1 cellular context compared by ENCODE assay signal in genomic region chr7:45888993-45889366, GRCh38.
TF ChIP-seq lines count a peak whose summit lies in the region.

No MANE protein-coding gene starts in this region.

TF ChIP-seq in HepG2, 621 proteins besides CTCF, POLR2A, EP300 and RAD21 (continued from another document and continues in another):
- TF ChIP-seq ARID3A (IDR thresholded peaks at IDR 0.05; ENCODE audit: low read depth, low read length) (no peak), ZFP37 (CRISPR knock-in tag; IDR thresholded peaks at IDR 0.05; ENCODE audit: borderline replicate concordance) (peak; percentile 32; the same call in 1 of the 2 replicates), REXO4 (CRISPR knock-in tag; IDR thresholded peaks at IDR 0.05; ENCODE audit: borderline replicate concordance) (no peak; the same call in 1 of the 2 replicates), HNF4G (IDR thresholded peaks at IDR 0.05; ENCODE audit: borderline replicate concordance, low read depth, low read length) (no peak), HNF4G (CRISPR knock-in tag; IDR thresholded peaks at IDR 0.05; ENCODE audit: borderline replicate concordance, low read depth) (no peak), ZNF234 (CRISPR knock-in tag; conservative IDR thresholded peaks at IDR 0.05) (peak; percentile 25; the same call in 1 of the 2 replicates), MLX (CRISPR knock-in tag; IDR thresholded peaks at IDR 0.05) (no peak), TP53 (CRISPR knock-in tag; conservative IDR thresholded peaks at IDR 0.05) (no peak), ZIK1 (CRISPR knock-in tag; IDR thresholded peaks at IDR 0.05; ENCODE audit: borderline replicate concordance, low read depth) (no peak), ZNF251 (CRISPR knock-in tag; IDR thresholded peaks at IDR 0.05) (no peak), ZNF839 (CRISPR knock-in tag; IDR thresholded peaks at IDR 0.05; ENCODE audit: borderline replicate concordance) (no peak), ZNF275 (CRISPR knock-in tag; IDR thresholded peaks at IDR 0.05; ENCODE audit: borderline replicate concordance) (no peak), ZSCAN29 (CRISPR knock-in tag; conservative IDR thresholded peaks at IDR 0.05) (no peak), ZNF850 (CRISPR knock-in tag; conservative IDR thresholded peaks at IDR 0.05) (0 out of 2 replicates have a peak, but pooled peaks have one; percentile 4), KLF9 (CRISPR knock-in tag; IDR thresholded peaks at IDR 0.05; ENCODE audit: low read depth) (no peak), ZNF317 (CRISPR knock-in tag; IDR thresholded peaks at IDR 0.05) (peak; percentile 61; the same call in 1 of the 2 replicates), ZNF660 (CRISPR knock-in tag; IDR thresholded peaks at IDR 0.05; ENCODE audit: borderline replicate concordance, low read depth) (no peak), ZBTB38 (CRISPR knock-in tag; IDR thresholded peaks at IDR 0.05) (no peak), ZNF326 (CRISPR knock-in tag; IDR thresholded peaks at IDR 0.05; ENCODE audit: borderline replicate concordance) (no peak), HMGXB4 (CRISPR knock-in tag; IDR thresholded peaks at IDR 0.05; ENCODE audit: borderline replicate concordance in 1 of 2, low read depth in 1 of 2) (peak in 1 of 2 experiments; percentile 18; a peak in 2 of 4 replicates), ZBTB20 (CRISPR knock-in tag; IDR thresholded peaks at IDR 0.05; ENCODE audit: borderline replicate concordance, low read depth) (no peak), ZNF337 (CRISPR knock-in tag; IDR thresholded peaks at IDR 0.05; ENCODE audit: borderline replicate concordance, low read depth) (no peak), TRIM22 (IDR thresholded peaks at IDR 0.05) (no peak), ZSCAN25 (CRISPR knock-in tag; IDR thresholded peaks at IDR 0.05) (no peak; the same call in 1 of the 2 replicates), CREB1 (IDR thresholded peaks at IDR 0.05) (no peak), CREB1 (CRISPR knock-in tag; IDR thresholded peaks at IDR 0.05) (no peak), ZNF883 (CRISPR knock-in tag; IDR thresholded peaks at IDR 0.05; ENCODE audit: not compliant biosample characterization) (no peak), ZNF781 (CRISPR knock-in tag; IDR thresholded peaks at IDR 0.05; ENCODE audit: borderline replicate concordance, not compliant biosample characterization) (no peak), ADNP (CRISPR knock-in tag; IDR thresholded peaks at IDR 0.05) (no peak), KAT7 (CRISPR knock-in tag; IDR thresholded peaks at IDR 0.05; ENCODE audit: borderline replicate concordance) (no peak), MTF2 (CRISPR knock-in tag; IDR thresholded peaks at IDR 0.05; ENCODE audit: borderline replicate concordance) (no peak), DZIP1 (CRISPR knock-in tag; IDR thresholded peaks at IDR 0.05) (no peak), NR1H2 (CRISPR knock-in tag; IDR thresholded peaks at IDR 0.05; ENCODE audit: borderline replicate concordance, low read depth) (no peak), SNAPC4 (CRISPR knock-in tag; IDR thresholded peaks at IDR 0.05) (no peak), RBAK (CRISPR knock-in tag; IDR thresholded peaks at IDR 0.05) (no peak), CREB3 (CRISPR knock-in tag; IDR thresholded peaks at IDR 0.05) (no peak), GPN1 (CRISPR knock-in tag; IDR thresholded peaks at IDR 0.05; ENCODE audit: borderline replicate concordance) (no peak), CBFB (CRISPR knock-in tag; IDR thresholded peaks at IDR 0.05) (no peak), ELF1 (CRISPR knock-in tag; IDR thresholded peaks at IDR 0.05) (no peak), ZNF710 (CRISPR knock-in tag; IDR thresholded peaks at IDR 0.05; ENCODE audit: borderline replicate concordance) (no peak), ZNF530 (CRISPR knock-in tag; IDR thresholded peaks at IDR 0.05; ENCODE audit: low read depth) (no peak), DNMT3B (CRISPR knock-in tag; conservative IDR thresholded peaks at IDR 0.05) (no peak), ZSCAN12 (CRISPR knock-in tag; IDR thresholded peaks at IDR 0.05) (no peak), ZNF564 (CRISPR knock-in tag; IDR thresholded peaks at IDR 0.05) (no peak), GTF2F1 (IDR thresholded peaks at IDR 0.05; ENCODE audit: low read length) (no peak), THRA (CRISPR knock-in tag; IDR thresholded peaks at IDR 0.05; ENCODE audit: borderline replicate concordance) (0 out of 2 replicates have a peak, but pooled peaks have one; percentile 4)
